Comparison of ENCODE assay signal across 9 cellular contexts in genomic region chr16:14015948-14016347, GRCh38. TPM values are rescaled to one million over a fixed set of nuclear protein-coding genes. Genes with fewer than 3 reads are reported as not detected.
A peak's percentile ranks its signal among the peaks of the same experiment; 100 is the strongest.
DNase-seq lines count a peak whose midpoint lies in the region; ATAC-seq, FAIRE-seq and TF ChIP-seq lines count a peak whose summit lies in the region.
"Had no signal": no experiment of that assay in that cellular context is flagged by ENCODE, and none has a peak within 500 bp of the region (broad histone marks: within the 10 kb centered on the region; RNA-seq: fewer than 3 reads in every experiment).

No MANE protein-coding gene starts in this region.

- peaks cover 11% of the 10 kb centered on the region for H3K27me3 Mint-ChIP-seq in activated naive CD4-positive, alpha-beta T cell treated with anti-CD3 and anti-CD28 coated beads for 36 hours (ENCODE audit: low read depth)

- H3K36me3 ChIP-seq in endothelial cell of umbilical vein (ENCODE audit: control insufficient read depth in 2 of 2, extremely low read depth in 1 of 2, insufficient read depth in 2 of 2, low read length in 2 of 2) (no peaks in the 10 kb centered on the region), mucosa of descending colon (ENCODE audit: low read depth) (no peaks in the 10 kb centered on the region)

- CTCF ChIA-PET in AG04450 (lab: Charles Lee), result interaction anchor here (3.9 kb wide), 1 partner anchor 96 kb away, joined by 12 read pairs; the partner anchor contains the start of gene ERCC4
- CTCF ChIA-PET in endothelial cell of umbilical vein (lab: Charles Lee), result interaction anchor here (0.9 to 1.9 kb wide), 5 partner anchors 8 to 92 kb away, joined by 3 to 6 read pairs (median 4); no protein-coding TSS in a partner anchor
- CTCF ChIA-PET in activated naive CD4-positive, alpha-beta T cell treated with anti-CD3 and anti-CD28 coated beads for 36 hours (lab: Charles Lee), result no interaction called here

- BruUV-seq in endothelial cell of umbilical vein (replicated peaks; lab: Mats Ljungman, UMichigan), result no TSS peak

- no peak overlapping the region for H3K27ac Mint-ChIP-seq in activated naive CD4-positive, alpha-beta T cell treated with anti-CD3 and anti-CD28 coated beads for 36 hours
- H3K27ac Mint-ChIP-seq: CD4-positive, CD25-positive, alpha-beta regulatory T cell had no signal

- no peak overlapping the region for H3K9ac ChIP-seq in endothelial cell of umbilical vein (replicated peaks; ENCODE audit: extremely low read depth, insufficient read depth, low read length)

- no peaks in the 10 kb centered on the region for H4K20me1 ChIP-seq in endothelial cell of umbilical vein (replicated peaks; ENCODE audit: control insufficient read depth, extremely low read depth, insufficient read depth, low read length)

- FAIRE-seq in endothelial cell of umbilical vein (lab: Jason Lieb, UNC), result peak; percentile 70

- H3K9me3 ChIP-seq in AG04450 (ENCODE audit: control insufficient read depth, insufficient read depth, low read length), result no peaks in the 10 kb centered on the region
- no peaks in the 10 kb centered on the region for H3K9me3 ChIP-seq in endothelial cell of umbilical vein (replicated peaks; ENCODE audit: control insufficient read depth, insufficient read depth, low read length)
- H3K9me3 ChIP-seq in mucosa of descending colon, result no peaks in the 10 kb centered on the region

- no peaks in the 10 kb centered on the region for H3K79me2 ChIP-seq in endothelial cell of umbilical vein (ENCODE audit: control insufficient read depth, insufficient read depth, low read length)

- dilution Hi-C loops in endothelial cell of umbilical vein (cut with MboI; ENCODE audit: extremely low pct_ligation_motif_present, low sequenced_read_pairs), result no loop called here

- H3K4me3 ChIP-seq in AG04450 (ENCODE audit: low read depth, low read length) (no peak overlapping the region), endothelial cell of umbilical vein (replicated peaks in 1 of 3; ENCODE audit: insufficient read depth in 1 of 3, low read depth in 1 of 3, low read length in 3 of 3) (no peak overlapping the region), mucosa of descending colon (no peak overlapping the region)

- no peaks in the 10 kb centered on the region for H3K36me3 Mint-ChIP-seq in activated naive CD4-positive, alpha-beta T cell treated with anti-CD3 and anti-CD28 coated beads for 36 hours (ENCODE audit: low read depth)
- H3K36me3 Mint-ChIP-seq: CD4-positive, CD25-positive, alpha-beta regulatory T cell had no signal

- H3K4me2 ChIP-seq in endothelial cell of umbilical vein (ENCODE audit: insufficient read depth, low read length), result peak overlapping the region; percentile 38

- ATAC-seq in mucosa of descending colon, result peak; percentile 62

- H3K27me3 ChIP-seq in AG04450 (ENCODE audit: control insufficient read depth, insufficient read depth, low read length), result no peaks in the 10 kb centered on the region
- peaks cover 0 to 2% of the 10 kb centered on the region in 2 experiments for H3K27me3 ChIP-seq in endothelial cell of umbilical vein (ENCODE audit: control insufficient read depth in 2 of 2, insufficient read depth in 2 of 2, low read length in 2 of 2)

- H3K9me1 ChIP-seq in endothelial cell of umbilical vein (replicated peaks; ENCODE audit: control insufficient read depth, extremely low read depth, insufficient read depth, low read length), result no peaks in the 10 kb centered on the region

- H2AFZ ChIP-seq in endothelial cell of umbilical vein (ENCODE audit: low read depth, low read length), result no peak overlapping the region

- H3K4me1 Mint-ChIP-seq in activated naive CD4-positive, alpha-beta T cell treated with anti-CD3 and anti-CD28 coated beads for 36 hours (ENCODE audit: low read depth), result peaks cover 2% of the 10 kb centered on the region

- POLR2A ChIA-PET in AG04450 (lab: Yijun Ruan, JAX), result interaction anchor here (0.5 to 0.6 kb wide), 3 partner anchors 18 to 1454 kb away, joined by 5 to 10 read pairs (median 5); no protein-coding TSS in a partner anchor
- POLR2A ChIA-PET in endothelial cell of umbilical vein (lab: Charles Lee), result no interaction called here

- no peak for TF ChIP-seq POLR2A in endothelial cell of umbilical vein (IDR thresholded peaks at IDR 0.05; ENCODE audit: low read depth, low read length)

- no peak for TF ChIP-seq CTCF in AG04450 (IDR thresholded peaks at IDR 0.05; ENCODE audit: low read depth, low read length)
- no peak for TF ChIP-seq CTCF in endothelial cell of umbilical vein (IDR thresholded peaks at IDR 0.05; ENCODE audit: extremely low read depth in 1 of 2, insufficient read depth in 1 of 2, low read depth in 1 of 2, low read length in 2 of 2)
- no peak for TF ChIP-seq CTCF in mucosa of descending colon (IDR thresholded peaks at IDR 0.05)

- H3K27ac ChIP-seq in AG04450 (ENCODE audit: low read depth, low read length), result peak overlapping the region; percentile 47
- no peak overlapping the region for H3K27ac ChIP-seq in endothelial cell of umbilical vein (ENCODE audit: insufficient read depth, low read depth, low read length)

- no peaks in the 10 kb centered on the region for H3K9me3 Mint-ChIP-seq in activated naive CD4-positive, alpha-beta T cell treated with anti-CD3 and anti-CD28 coated beads for 36 hours

- DNase-seq in AG04450 (ENCODE audit: low read depth, low spot score) (peak; percentile 80), MV-4-11 (lab: John Stamatoyannopoulos, UW) (peak; percentile 76), endothelial cell of umbilical vein (ENCODE audit: low read depth, low spot score) (peak; percentile 73), mucosa of descending colon (peak in 1 of 3 donors; percentile 19), iPS-NIHi11 (ENCODE audit: low spot score) (no peak)
- no peak for DNase-seq in activated naive CD4-positive, alpha-beta T cell treated with anti-CD3 and anti-CD28 coated beads for 36 hours
- no peak for DNase-seq in stimulated activated CD4-positive, alpha-beta T cell treated with anti-CD3 and anti-CD28 coated beads, Interleukin-15, amount 100 ng/mL, for 24 hours
- no peak for DNase-seq in activated CD4-positive, alpha-beta T cell treated with anti-CD3 and anti-CD28 coated beads, Interleukin-2, amount 50 U/mL, for 48 hours
- DNase-seq: CD4-positive, CD25-positive, alpha-beta regulatory T cell had no signal

- no peak overlapping the region for H3K4me3 Mint-ChIP-seq in activated naive CD4-positive, alpha-beta T cell treated with anti-CD3 and anti-CD28 coated beads for 36 hours
- H3K4me3 Mint-ChIP-seq: CD4-positive, CD25-positive, alpha-beta regulatory T cell had no signal

- peaks cover 19% of the 10 kb centered on the region for H3K4me1 ChIP-seq in endothelial cell of umbilical vein (ENCODE audit: control insufficient read depth, extremely low read depth, insufficient read depth, low read length)
- H3K4me1 ChIP-seq in mucosa of descending colon (ENCODE audit: low read depth), result peaks cover 4% of the 10 kb centered on the region

- intact Hi-C loops in endothelial cell of umbilical vein (cut with micrococcal nuclease) (loop anchor here (1.0 to 2.0 kb wide), 4 partner anchors 27 to 59 kb away; no protein-coding TSS in a partner anchor), mucosa of descending colon (cut with DNase I, micrococcal nuclease) (no loop called here)
- intact Hi-C loops in activated naive CD4-positive, alpha-beta T cell treated with anti-CD3 and anti-CD28 coated beads for 36 hours (cut with micrococcal nuclease), result no loop called here

TF ChIP-seq in endothelial cell of umbilical vein, 7 proteins besides CTCF, POLR2A, EP300 and RAD21:
- TF ChIP-seq FOS (IDR thresholded peaks at IDR 0.05; ENCODE audit: borderline replicate concordance, insufficient read depth, low read length) (peak; percentile 38), POLR2AphosphoS5 (IDR thresholded peaks at IDR 0.05; ENCODE audit: insufficient read depth, low read depth, low read length) (no peak), JUN (IDR thresholded peaks at IDR 0.05; ENCODE audit: borderline replicate concordance, insufficient read depth, insufficient read length, low read depth) (peak; percentile 75), EZH2 (IDR thresholded peaks at IDR 0.05; ENCODE audit: borderline replicate concordance, low read depth, low read length, severe bottlenecking) (no peak)

RNA-seq across cellular contexts. Expression of gene MRTFB, which starts 55.2 kb away (rescaled TPM):
- polyA plus RNA-seq in AG04450 (2011; rRNA removed), result 10.5 and 11.0 TPM in 2 replicates
- 19.7 and 20.5 TPM in 2 replicates for polyA minus RNA-seq in AG04450 (2011; rRNA and poly(A)+ RNA removed)
- 49.5 and 50.2 TPM in 2 replicates for total RNA-seq in endothelial cell of umbilical vein
- 19.6 and 23.5 TPM in 2 replicates for polyA plus RNA-seq in endothelial cell of umbilical vein
- 12.9 and 13.3 TPM in 2 replicates for polyA plus RNA-seq in endothelial cell of umbilical vein (2011; cell fraction: cytosol; rRNA removed)
- polyA plus RNA-seq in endothelial cell of umbilical vein (2011; cell fraction: nucleus; rRNA removed), result 58.0 and 59.5 TPM in 2 replicates
- polyA plus RNA-seq in endothelial cell of umbilical vein (2012), result 13.4 and 15.8 TPM in 2 replicates
- polyA minus RNA-seq in endothelial cell of umbilical vein, result 63.0 and 64.6 TPM in 2 replicates
- 10.5 TPM for polyA minus RNA-seq in endothelial cell of umbilical vein (2011; cell fraction: cytosol; rRNA and poly(A)+ RNA removed)
- 98.7 and 137 TPM in 2 replicates for polyA minus RNA-seq in endothelial cell of umbilical vein (2011; cell fraction: nucleus; rRNA and poly(A)+ RNA removed)
- 10 to 100 TPM; 40.0 to 49.9 (median 40.0) TPM for total RNA-seq in mucosa of descending colon
- 1 to 10 TPM; 8.2 to 8.4 TPM for total RNA-seq in activated naive CD4-positive, alpha-beta T cell treated with anti-CD3 and anti-CD28 coated beads for 36 hours

Comparison
In these comparisons a context has a peak if more than half of its experiments do, and no peak if none do; other contexts are left out.
1. DNase-seq: peak in AG04450 (single experiment), MV-4-11 (single experiment) and endothelial cell of umbilical vein (single experiment); none in iPS-NIHi11 (single experiment), activated naive CD4-positive, alpha-beta T cell treated with anti-CD3 and anti-CD28 coated beads for 36 hours (single experiment), stimulated activated CD4-positive, alpha-beta T cell treated with anti-CD3 and anti-CD28 coated beads, Interleukin-15, amount 100 ng/mL, for 24 hours (single experiment) and activated CD4-positive, alpha-beta T cell treated with anti-CD3 and anti-CD28 coated beads, Interleukin-2, amount 50 U/mL, for 48 hours (0 of 2).